ENCODE assay signal across 26 cellular contexts in the genomic region with DNA sequence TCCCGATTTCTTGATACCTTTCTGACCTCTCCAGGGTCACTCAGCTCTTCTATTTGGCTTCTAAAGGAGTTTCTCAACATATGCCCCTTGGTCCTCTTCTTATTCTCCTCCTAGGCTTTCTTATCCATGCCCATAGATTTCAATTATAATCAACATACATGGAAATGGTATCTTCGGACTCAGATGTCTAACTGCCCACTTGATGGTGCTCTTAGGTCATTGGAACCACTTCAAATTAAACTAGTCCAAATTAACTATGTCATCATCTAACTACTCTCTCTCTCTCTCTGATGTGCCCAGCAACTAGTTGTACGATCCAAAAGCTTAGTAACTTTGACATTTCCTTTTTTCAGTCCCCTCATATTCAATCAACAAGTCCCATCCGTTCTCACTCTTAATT. TPM values are rescaled to one million over a fixed set of nuclear protein-coding genes. Genes with fewer than 3 reads are reported as not detected.
DNase-seq lines count a peak whose midpoint lies in the region; ATAC-seq and TF ChIP-seq lines count a peak whose summit lies in the region.
"Had no signal": no experiment of that assay in that cellular context is flagged by ENCODE, and none has a peak within 500 bp of the region (broad histone marks: within the 10 kb centered on the region; RNA-seq: fewer than 3 reads in every experiment).

No MANE protein-coding gene starts in this region.

- intact Hi-C loops in OCI-LY7 (cut with micrococcal nuclease; ENCODE audit: unreplicated experiment) (no loop called here), thyroid gland (cut with DNase I) (no loop called here)

- H3K27me3 Mint-ChIP-seq in T-helper 2 cell treated with Interferon-gamma antibody and Interleukin-4, amounts not matched to agents 5 μg/mL and 100 μg/mL, for 36 hours (ENCODE audit: low read depth): no peaks in the 10 kb centered on the region
- no peaks in the 10 kb centered on the region for H3K27me3 Mint-ChIP-seq in stimulated activated memory B cell treated with anti-CD40 and anti-IgM and Interleukin-4, amounts not matched to agents 10 μg/mL and 1 μg/mL and 100 μg/mL, for 72 hours
- H3K27me3 Mint-ChIP-seq: activated B cell treated with CpG ODN at 0.5 μM for 24 hours had no signal

- no peak overlapping the region for H3K4me3 ChIP-seq in OCI-LY7 (ENCODE audit: low read depth, low read length, poor library complexity, severe bottlenecking)
- H3K4me3 ChIP-seq in fibroblast of mammary gland (ENCODE audit: control insufficient read depth, low read depth, low read length): no peak overlapping the region
- no peak overlapping the region for H3K4me3 ChIP-seq in thyroid gland (replicated peaks in 1 of 3)
- H3K4me3 ChIP-seq: cardiac muscle cell, GM23248, mucosa of descending colon, tibial nerve had no signal

- no peaks in the 10 kb centered on the region for H3K9me2 ChIP-seq in OCI-LY7 (ENCODE audit: insufficient read depth, low read length)
- H3K9me2 ChIP-seq: SK-N-SH had no signal

- peaks cover 41% of the 10 kb centered on the region for H3K36me3 Mint-ChIP-seq in T-helper 2 cell treated with Interferon-gamma antibody and Interleukin-4, amounts not matched to agents 5 μg/mL and 100 μg/mL, for 36 hours (ENCODE audit: low read depth)
- H3K36me3 Mint-ChIP-seq in stimulated activated memory B cell treated with anti-CD40 and anti-IgM and Interleukin-4, amounts not matched to agents 10 μg/mL and 1 μg/mL and 100 μg/mL, for 72 hours: peaks cover 50% of the 10 kb centered on the region

- H3K27ac Mint-ChIP-seq in T-helper 2 cell treated with Interferon-gamma antibody and Interleukin-4, amounts not matched to agents 5 μg/mL and 100 μg/mL, for 36 hours: peak overlapping the region; percentile 22
- H3K27ac Mint-ChIP-seq in stimulated activated memory B cell treated with anti-CD40 and anti-IgM and Interleukin-4, amounts not matched to agents 10 μg/mL and 1 μg/mL and 100 μg/mL, for 72 hours: peak overlapping the region; percentile 2
- H3K27ac Mint-ChIP-seq: activated B cell treated with CpG ODN at 0.5 μM for 24 hours had no signal

- H3K79me2 ChIP-seq in OCI-LY7 (ENCODE audit: insufficient read depth, low read depth, low read length): no peaks in the 10 kb centered on the region

- TSS peak; percentile 34 for BruUV-seq in OCI-LY7 (replicated peaks; lab: Mats Ljungman, UMichigan)

- H3K36me3 ChIP-seq in OCI-LY7 (ENCODE audit: insufficient read depth, low read length) (peaks cover 100% of the 10 kb centered on the region), thyroid gland (peaks cover 42 to 70% of the 10 kb centered on the region in 2 donors)

- no peak for DNase-seq in T-helper 2 cell treated with Interferon-gamma antibody and Interleukin-4, amounts not matched to agents 5 μg/mL and 100 μg/mL, for 36 hours (ENCODE audit: low spot score)
- DNase-seq in T-helper 2 cell (no peak), OCI-LY7 (ENCODE audit: low spot score) (no peak), fibroblast of mammary gland (ENCODE audit: low read depth) (peak; percentile 8), thyroid gland (no peak)
- no peak for DNase-seq in activated CD8-positive, alpha-beta memory T cell treated with anti-CD3 and anti-CD28 coated beads, Interleukin-2, amount 50 U/mL, for 48 hours
- DNase-seq: activated B cell treated with CpG ODN at 0.5 μM for 24 hours; activated CD4-positive, alpha-beta T cell treated with anti-CD3 and anti-CD28 coated beads, Interleukin-2, amount 50 U/mL, for 4 hours; activated naive CD4-positive, alpha-beta T cell treated with anti-CD3 and anti-CD28 coated beads, Interleukin-2, amount 50 U/mL, for 16 hours; activated T-cell treated with anti-CD3 and anti-CD28 coated beads for 4 hours; anterior cingulate cortex; EL; foreskin melanocyte; GM23248; mucosa of descending colon; NCI-H1105; NCI-H2081 treated with DMSO at 0.1 percent for 48 hours; NCI-H510A; SK-N-SH; stimulated activated CD4-positive, alpha-beta T cell treated with anti-CD3 and anti-CD28 coated beads, Interleukin-2, amount 100 ng/mL, for 24 hours; stimulated activated naive CD4-positive, alpha-beta T cell had no signal

- no peak for TF ChIP-seq POLR2A in thyroid gland (IDR thresholded peaks at IDR 0.05)

- no peak overlapping the region for H3K4me2 ChIP-seq in OCI-LY7 (ENCODE audit: low read length)
- H3K4me2 ChIP-seq: SK-N-SH had no signal

- no peaks in the 10 kb centered on the region for H3K9me3 Mint-ChIP-seq in T-helper 2 cell treated with Interferon-gamma antibody and Interleukin-4, amounts not matched to agents 5 μg/mL and 100 μg/mL, for 36 hours
- no peaks in the 10 kb centered on the region for H3K9me3 Mint-ChIP-seq in stimulated activated memory B cell treated with anti-CD40 and anti-IgM and Interleukin-4, amounts not matched to agents 10 μg/mL and 1 μg/mL and 100 μg/mL, for 72 hours
- H3K9me3 Mint-ChIP-seq: activated B cell treated with CpG ODN at 0.5 μM for 24 hours had no signal

- H3K4me1 Mint-ChIP-seq in T-helper 2 cell treated with Interferon-gamma antibody and Interleukin-4, amounts not matched to agents 5 μg/mL and 100 μg/mL, for 36 hours (ENCODE audit: low read depth): no peaks in the 10 kb centered on the region
- no peaks in the 10 kb centered on the region for H3K4me1 Mint-ChIP-seq in stimulated activated memory B cell treated with anti-CD40 and anti-IgM and Interleukin-4, amounts not matched to agents 10 μg/mL and 1 μg/mL and 100 μg/mL, for 72 hours
- H3K4me1 Mint-ChIP-seq: activated B cell treated with CpG ODN at 0.5 μM for 24 hours had no signal

- no peak overlapping the region for H3K27ac ChIP-seq in OCI-LY7 (ENCODE audit: low read depth, low read length, poor library complexity, severe bottlenecking)
- H3K27ac ChIP-seq in thyroid gland: no peak overlapping the region
- H3K27ac ChIP-seq: cardiac muscle cell, GM23248, RWPE1, tibial nerve had no signal

- CTCF ChIA-PET in OCI-LY7 (lab: Charles Lee; ENCODE audit: unreplicated experiment): no interaction called here

- H3K27me3 ChIP-seq in thyroid gland: no peaks in the 10 kb centered on the region
- H3K27me3 ChIP-seq: cardiac muscle cell, tibial nerve had no signal

- TF ChIP-seq CTCF in OCI-LY7 (conservative IDR thresholded peaks at IDR 0.05; ENCODE audit: low read length) (0 out of 2 replicates have a peak, but pooled peaks have one; percentile 11), fibroblast of mammary gland (conservative IDR thresholded peaks at IDR 0.05; ENCODE audit: control insufficient read depth, insufficient read depth, low read depth, low read length) (no peak), thyroid gland (IDR thresholded peaks at IDR 0.05) (no peak)

- H3K4me3 Mint-ChIP-seq in T-helper 2 cell treated with Interferon-gamma antibody and Interleukin-4, amounts not matched to agents 5 μg/mL and 100 μg/mL, for 36 hours: no peak overlapping the region
- no peak overlapping the region for H3K4me3 Mint-ChIP-seq in stimulated activated memory B cell treated with anti-CD40 and anti-IgM and Interleukin-4, amounts not matched to agents 10 μg/mL and 1 μg/mL and 100 μg/mL, for 72 hours
- H3K4me3 Mint-ChIP-seq: activated B cell treated with CpG ODN at 0.5 μM for 24 hours had no signal

- H3K9me3 ChIP-seq in OCI-LY7 (ENCODE audit: low read length): no peaks in the 10 kb centered on the region
- H3K9me3 ChIP-seq in thyroid gland: no peaks in the 10 kb centered on the region
- H3K9me3 ChIP-seq: mucosa of descending colon, SK-N-SH, tibial nerve had no signal

- ATAC-seq in stimulated activated memory B cell treated with anti-CD40 and anti-IgM and Interleukin-4, amounts not matched to agents 10 μg/mL and 1 μg/mL and 100 μg/mL, for 72 hours: no peak
- ATAC-seq in HG02588 (IDR thresholded peaks at IDR 0.05; ENCODE audit: unreplicated experiment): no peak
- ATAC-seq: mucosa of descending colon had no signal

- no peaks in the 10 kb centered on the region for H4K20me1 ChIP-seq in OCI-LY7 (ENCODE audit: insufficient read depth, low read length)

- WGBS in thyroid gland, 2 donors: 70 to 77% methylated on average over 4 of the region's 4 CpGs

- POLR2A ChIA-PET in OCI-LY7 (lab: Charles Lee): interaction anchor here (0.7 to 2.4 kb wide), 6 partner anchors 8 to 379 kb away, joined by 3 to 12 read pairs (median 3); no protein-coding TSS in a partner anchor

- H2AFZ ChIP-seq in OCI-LY7 (ENCODE audit: low read length): no peak overlapping the region
- H2AFZ ChIP-seq: GM23248 had no signal

- H3K4me1 ChIP-seq in OCI-LY7 (ENCODE audit: insufficient read depth, low read length, poor library complexity, severe bottlenecking): no peaks in the 10 kb centered on the region
- H3K4me1 ChIP-seq in thyroid gland: no peaks in the 10 kb centered on the region
- H3K4me1 ChIP-seq: tibial nerve had no signal

RNA-seq across cellular contexts. Expression of a gene that starts 43.2 kb away (rescaled TPM):
- 3.0 and 4.8 TPM in 2 replicates for total RNA-seq in OCI-LY7 (2014; rRNA removed; shearing (Covaris generic))
- total RNA-seq in OCI-LY7 (2022): 4.5 and 5.7 TPM in 2 replicates
- 1 to 10 TPM; 3.7 to 7.9 (median 6.1) TPM for total RNA-seq in thyroid gland
